Comparison of ENCODE assay signal across 1 cellular context in the genomic region with DNA sequence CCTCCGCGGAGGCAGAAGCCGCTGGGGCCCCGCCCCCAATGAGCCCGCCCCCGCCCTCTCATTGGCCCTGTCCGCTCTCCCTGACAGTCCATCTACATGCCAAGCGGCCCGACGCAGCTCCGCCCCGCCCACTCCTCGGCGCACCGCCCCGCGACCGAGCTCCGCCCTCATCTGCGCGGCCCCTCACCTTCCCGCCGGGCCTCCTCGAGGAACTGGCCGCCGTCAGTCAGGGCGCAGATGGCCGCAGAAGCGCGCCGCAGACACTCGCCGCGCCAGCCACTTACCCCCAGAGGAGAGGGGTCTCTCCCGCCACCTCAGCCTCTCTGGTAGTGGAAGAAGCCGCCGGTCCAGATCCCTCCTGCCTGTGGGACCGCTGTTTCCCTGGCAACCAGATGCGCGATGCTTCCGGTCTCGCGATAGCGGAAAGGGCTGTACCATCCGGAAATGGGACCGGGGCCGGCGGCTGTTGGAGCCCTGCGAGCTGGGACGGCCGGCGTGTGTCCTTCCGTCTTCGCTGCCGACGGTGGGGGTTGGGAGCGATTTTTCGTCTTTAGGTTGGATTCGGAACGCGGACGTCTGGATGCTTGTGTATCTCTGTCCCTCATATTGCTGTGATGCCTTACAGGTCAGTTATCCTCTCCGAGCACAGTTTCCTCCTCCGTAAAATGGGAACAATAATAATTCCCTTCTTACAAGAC.
TF ChIP-seq lines count a peak whose summit lies in the region.

A gene (minus strand): TSS at position 401 of the 698 bp plus-strand sequence. CDS start 6,317 bp downstream, outside the sequence.

TF ChIP-seq in K562, 482 proteins besides CTCF, POLR2A, EP300 and RAD21 (continued from another document and continues in another):
- TF ChIP-seq, protein P1, sequence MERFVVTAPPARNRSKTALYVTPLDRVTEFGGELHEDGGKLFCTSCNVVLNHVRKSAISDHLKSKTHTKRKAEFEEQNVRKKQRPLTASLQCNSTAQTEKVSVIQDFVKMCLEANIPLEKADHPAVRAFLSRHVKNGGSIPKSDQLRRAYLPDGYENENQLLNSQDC (CRISPR knock-in tag; IDR thresholded peaks at IDR 0.05) = no peak
- TF ChIP-seq MCM3 (IDR thresholded peaks at IDR 0.05) = no peak
- TF ChIP-seq PHF20 (IDR thresholded peaks at IDR 0.05; ENCODE audit: partially characterized antibody) = peak; percentile 83
- TF ChIP-seq TBP (optimal IDR thresholded peaks at IDR 0.05; ENCODE audit: low read depth, low read length) = peak; percentile 73
- TF ChIP-seq HOXB6 (CRISPR knock-in tag; IDR thresholded peaks at IDR 0.05; ENCODE audit: borderline replicate concordance) = no peak
- TF ChIP-seq MAZ (CRISPR knock-in tag; conservative IDR thresholded peaks at IDR 0.05 in 1 of 2, IDR thresholded peaks at IDR 0.05 in 1 of 2) = peak; percentile 47 to 63; a peak in 3 of 4 replicates
- no peak for TF ChIP-seq ZNF436 (CRISPR knock-in tag; IDR thresholded peaks at IDR 0.05)
- TF ChIP-seq IFI16 (CRISPR knock-in tag; IDR thresholded peaks at IDR 0.05) = no peak
- TF ChIP-seq, protein P2, sequence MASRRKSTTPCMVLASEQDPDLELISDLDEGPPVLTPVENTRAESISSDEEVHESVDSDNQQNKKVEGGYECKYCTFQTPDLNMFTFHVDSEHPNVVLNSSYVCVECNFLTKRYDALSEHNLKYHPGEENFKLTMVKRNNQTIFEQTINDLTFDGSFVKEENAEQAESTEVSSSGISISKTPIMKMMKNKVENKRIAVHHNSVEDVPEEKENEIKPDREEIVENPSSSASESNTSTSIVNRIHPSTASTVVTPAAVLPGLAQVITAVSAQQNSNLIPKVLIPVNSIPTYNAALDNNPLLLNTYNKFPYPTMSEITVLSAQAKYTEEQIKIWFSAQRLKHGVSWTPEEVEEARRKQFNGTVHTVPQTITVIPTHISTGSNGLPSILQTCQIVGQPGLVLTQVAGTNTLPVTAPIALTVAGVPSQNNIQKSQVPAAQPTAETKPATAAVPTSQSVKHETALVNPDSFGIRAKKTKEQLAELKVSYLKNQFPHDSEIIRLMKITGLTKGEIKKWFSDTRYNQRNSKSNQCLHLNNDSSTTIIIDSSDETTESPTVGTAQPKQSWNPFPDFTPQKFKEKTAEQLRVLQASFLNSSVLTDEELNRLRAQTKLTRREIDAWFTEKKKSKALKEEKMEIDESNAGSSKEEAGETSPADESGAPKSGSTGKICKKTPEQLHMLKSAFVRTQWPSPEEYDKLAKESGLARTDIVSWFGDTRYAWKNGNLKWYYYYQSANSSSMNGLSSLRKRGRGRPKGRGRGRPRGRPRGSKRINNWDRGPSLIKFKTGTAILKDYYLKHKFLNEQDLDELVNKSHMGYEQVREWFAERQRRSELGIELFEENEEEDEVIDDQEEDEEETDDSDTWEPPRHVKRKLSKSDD (conservative IDR thresholded peaks at IDR 0.05; ENCODE audit: low read length) = peak; percentile 95
- TF ChIP-seq SIRT6 (IDR thresholded peaks at IDR 0.05; ENCODE audit: low read depth, low read length) = no peak
- TF ChIP-seq CEBPB (tag; IDR thresholded peaks at IDR 0.05) = no peak
- TF ChIP-seq, protein P3, sequence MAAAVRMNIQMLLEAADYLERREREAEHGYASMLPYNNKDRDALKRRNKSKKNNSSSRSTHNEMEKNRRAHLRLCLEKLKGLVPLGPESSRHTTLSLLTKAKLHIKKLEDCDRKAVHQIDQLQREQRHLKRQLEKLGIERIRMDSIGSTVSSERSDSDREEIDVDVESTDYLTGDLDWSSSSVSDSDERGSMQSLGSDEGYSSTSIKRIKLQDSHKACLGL (CRISPR knock-in tag; IDR thresholded peaks at IDR 0.05; ENCODE audit: borderline replicate concordance, poor library complexity, severe bottlenecking) = no peak
- TF ChIP-seq GATAD2B (IDR thresholded peaks at IDR 0.05; ENCODE audit: borderline replicate concordance) = no peak
- no peak for TF ChIP-seq NFIX (CRISPR knock-in tag; IDR thresholded peaks at IDR 0.05; ENCODE audit: low read depth)
- peak; percentile 40 for TF ChIP-seq SP2 (IDR thresholded peaks at IDR 0.05; ENCODE audit: extremely low read depth, low read depth, low read length, poor library complexity, severe bottlenecking)
- TF ChIP-seq TCF7L2 (IDR thresholded peaks at IDR 0.05; ENCODE audit: low read depth, low read length) = peak; percentile 92
- TF ChIP-seq ESRRA (IDR thresholded peaks at IDR 0.05; ENCODE audit: borderline replicate concordance, low read depth) = peak; percentile 68; the same call in 1 of the 2 replicates
- peak; percentile 27 for TF ChIP-seq MYC (IDR thresholded peaks at IDR 0.05; ENCODE audit: low read depth, low read length)
- TF ChIP-seq MYC (CRISPR knock-in tag; IDR thresholded peaks at IDR 0.05; ENCODE audit: borderline replicate concordance, low read depth) = no peak
- no peak for TF ChIP-seq HDGF (IDR thresholded peaks at IDR 0.05)
- TF ChIP-seq, protein P4, sequence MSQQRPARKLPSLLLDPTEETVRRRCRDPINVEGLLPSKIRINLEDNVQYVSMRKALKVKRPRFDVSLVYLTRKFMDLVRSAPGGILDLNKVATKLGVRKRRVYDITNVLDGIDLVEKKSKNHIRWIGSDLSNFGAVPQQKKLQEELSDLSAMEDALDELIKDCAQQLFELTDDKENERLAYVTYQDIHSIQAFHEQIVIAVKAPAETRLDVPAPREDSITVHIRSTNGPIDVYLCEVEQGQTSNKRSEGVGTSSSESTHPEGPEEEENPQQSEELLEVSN (IDR thresholded peaks at IDR 0.05; ENCODE audit: borderline replicate concordance in 1 of 2, extremely low read depth in 1 of 2, insufficient read depth in 1 of 2, insufficient read length in 1 of 2, low read depth in 1 of 2, low read length in 1 of 2, poor library complexity in 1 of 2, severe bottlenecking in 1 of 2) = peak; percentile 37 to 67
- TF ChIP-seq ZFX (CRISPR knock-in tag; IDR thresholded peaks at IDR 0.05) = peak; percentile 66
- TF ChIP-seq CBFA2T3 (IDR thresholded peaks at IDR 0.05) = no peak
- TF ChIP-seq, protein P5, sequence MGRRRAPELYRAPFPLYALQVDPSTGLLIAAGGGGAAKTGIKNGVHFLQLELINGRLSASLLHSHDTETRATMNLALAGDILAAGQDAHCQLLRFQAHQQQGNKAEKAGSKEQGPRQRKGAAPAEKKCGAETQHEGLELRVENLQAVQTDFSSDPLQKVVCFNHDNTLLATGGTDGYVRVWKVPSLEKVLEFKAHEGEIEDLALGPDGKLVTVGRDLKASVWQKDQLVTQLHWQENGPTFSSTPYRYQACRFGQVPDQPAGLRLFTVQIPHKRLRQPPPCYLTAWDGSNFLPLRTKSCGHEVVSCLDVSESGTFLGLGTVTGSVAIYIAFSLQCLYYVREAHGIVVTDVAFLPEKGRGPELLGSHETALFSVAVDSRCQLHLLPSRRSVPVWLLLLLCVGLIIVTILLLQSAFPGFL (CRISPR knock-in tag; IDR thresholded peaks at IDR 0.05) = no peak
- TF ChIP-seq MBD2 (IDR thresholded peaks at IDR 0.05; ENCODE audit: borderline replicate concordance, low read depth) = peak; percentile 87
- TF ChIP-seq MTA1 (IDR thresholded peaks at IDR 0.05; ENCODE audit: borderline replicate concordance) = no peak
- TF ChIP-seq, protein P6, sequence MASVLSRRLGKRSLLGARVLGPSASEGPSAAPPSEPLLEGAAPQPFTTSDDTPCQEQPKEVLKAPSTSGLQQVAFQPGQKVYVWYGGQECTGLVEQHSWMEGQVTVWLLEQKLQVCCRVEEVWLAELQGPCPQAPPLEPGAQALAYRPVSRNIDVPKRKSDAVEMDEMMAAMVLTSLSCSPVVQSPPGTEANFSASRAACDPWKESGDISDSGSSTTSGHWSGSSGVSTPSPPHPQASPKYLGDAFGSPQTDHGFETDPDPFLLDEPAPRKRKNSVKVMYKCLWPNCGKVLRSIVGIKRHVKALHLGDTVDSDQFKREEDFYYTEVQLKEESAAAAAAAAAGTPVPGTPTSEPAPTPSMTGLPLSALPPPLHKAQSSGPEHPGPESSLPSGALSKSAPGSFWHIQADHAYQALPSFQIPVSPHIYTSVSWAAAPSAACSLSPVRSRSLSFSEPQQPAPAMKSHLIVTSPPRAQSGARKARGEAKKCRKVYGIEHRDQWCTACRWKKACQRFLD (CRISPR knock-in tag; IDR thresholded peaks at IDR 0.05) = peak; percentile 52; the same call in 1 of the 2 replicates
- TF ChIP-seq MXI1 (IDR thresholded peaks at IDR 0.05; ENCODE audit: low read depth, low read length) = peak; percentile 91
- no peak for TF ChIP-seq ZNF583 (CRISPR knock-in tag; IDR thresholded peaks at IDR 0.05)
- TF ChIP-seq SIN3A (IDR thresholded peaks at IDR 0.05; ENCODE audit: borderline replicate concordance in 2 of 2, control insufficient read depth in 1 of 2, low read depth in 2 of 2, low read length in 2 of 2) = peak; percentile 87 to 89; a peak in 3 of 4 replicates
- TF ChIP-seq, protein P7, sequence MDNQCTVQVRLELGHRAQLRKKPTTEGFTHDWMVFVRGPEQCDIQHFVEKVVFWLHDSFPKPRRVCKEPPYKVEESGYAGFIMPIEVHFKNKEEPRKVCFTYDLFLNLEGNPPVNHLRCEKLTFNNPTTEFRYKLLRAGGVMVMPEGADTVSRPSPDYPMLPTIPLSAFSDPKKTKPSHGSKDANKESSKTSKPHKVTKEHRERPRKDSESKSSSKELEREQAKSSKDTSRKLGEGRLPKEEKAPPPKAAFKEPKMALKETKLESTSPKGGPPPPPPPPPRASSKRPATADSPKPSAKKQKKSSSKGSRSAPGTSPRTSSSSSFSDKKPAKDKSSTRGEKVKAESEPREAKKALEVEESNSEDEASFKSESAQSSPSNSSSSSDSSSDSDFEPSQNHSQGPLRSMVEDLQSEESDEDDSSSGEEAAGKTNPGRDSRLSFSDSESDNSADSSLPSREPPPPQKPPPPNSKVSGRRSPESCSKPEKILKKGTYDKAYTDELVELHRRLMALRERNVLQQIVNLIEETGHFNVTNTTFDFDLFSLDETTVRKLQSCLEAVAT (IDR thresholded peaks at IDR 0.05) = no peak
- TF ChIP-seq POLR2H (tag; IDR thresholded peaks at IDR 0.05; ENCODE audit: low read depth) = peak; percentile 42; the same call in 1 of the 2 replicates
- no peak for TF ChIP-seq TFAM (CRISPR knock-in tag; conservative IDR thresholded peaks at IDR 0.05)
- TF ChIP-seq RFX7 (CRISPR knock-in tag; IDR thresholded peaks at IDR 0.05) = no peak
- TF ChIP-seq HNRNPLL (IDR thresholded peaks at IDR 0.05; ENCODE audit: low read depth, low read length, poor library complexity, severe bottlenecking) = peak; percentile 63
- no peak for TF ChIP-seq MTA2 (IDR thresholded peaks at IDR 0.05; ENCODE audit: low read depth)
- TF ChIP-seq ZNF311 (CRISPR knock-in tag; IDR thresholded peaks at IDR 0.05) = no peak
- no peak for TF ChIP-seq NELFE (IDR thresholded peaks at IDR 0.05; ENCODE audit: insufficient read depth, insufficient read length)
- TF ChIP-seq HDAC6 (IDR thresholded peaks at IDR 0.05; ENCODE audit: low read depth, low read length) = no peak
- TF ChIP-seq, protein P8, sequence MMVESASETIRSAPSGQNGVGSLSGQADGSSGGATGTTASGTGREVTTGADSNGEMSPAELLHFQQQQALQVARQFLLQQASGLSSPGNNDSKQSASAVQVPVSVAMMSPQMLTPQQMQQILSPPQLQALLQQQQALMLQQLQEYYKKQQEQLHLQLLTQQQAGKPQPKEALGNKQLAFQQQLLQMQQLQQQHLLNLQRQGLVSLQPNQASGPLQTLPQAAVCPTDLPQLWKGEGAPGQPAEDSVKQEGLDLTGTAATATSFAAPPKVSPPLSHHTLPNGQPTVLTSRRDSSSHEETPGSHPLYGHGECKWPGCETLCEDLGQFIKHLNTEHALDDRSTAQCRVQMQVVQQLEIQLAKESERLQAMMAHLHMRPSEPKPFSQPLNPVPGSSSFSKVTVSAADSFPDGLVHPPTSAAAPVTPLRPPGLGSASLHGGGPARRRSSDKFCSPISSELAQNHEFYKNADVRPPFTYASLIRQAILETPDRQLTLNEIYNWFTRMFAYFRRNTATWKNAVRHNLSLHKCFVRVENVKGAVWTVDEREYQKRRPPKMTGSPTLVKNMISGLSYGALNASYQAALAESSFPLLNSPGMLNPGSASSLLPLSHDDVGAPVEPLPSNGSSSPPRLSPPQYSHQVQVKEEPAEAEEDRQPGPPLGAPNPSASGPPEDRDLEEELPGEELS (CRISPR knock-in tag; IDR thresholded peaks at IDR 0.05; ENCODE audit: borderline replicate concordance) = no peak
- TF ChIP-seq PCBP2 (IDR thresholded peaks at IDR 0.05; ENCODE audit: low read depth, low read length, poor library complexity, severe bottlenecking) = no peak
- TF ChIP-seq PRPF4 (IDR thresholded peaks at IDR 0.05; ENCODE audit: insufficient read depth, low read depth, low read length, poor library complexity, severe bottlenecking) = no peak
- TF ChIP-seq SUPT5H (IDR thresholded peaks at IDR 0.05) = peak; percentile 60
- no peak for TF ChIP-seq ZNF707 (CRISPR knock-in tag; conservative IDR thresholded peaks at IDR 0.05)
- peak; percentile 71 for TF ChIP-seq TAF1 (IDR thresholded peaks at IDR 0.05; ENCODE audit: control insufficient read depth, extremely low read depth, insufficient read depth, low read length, severe bottlenecking)
- TF ChIP-seq CHD1 (IDR thresholded peaks at IDR 0.05; ENCODE audit: low read length) = no peak
- TF ChIP-seq EGR1 (conservative IDR thresholded peaks at IDR 0.05) = peak; percentile 39; the same call in 1 of the 2 replicates
- no peak for TF ChIP-seq GATAD2A (IDR thresholded peaks at IDR 0.05)
- peak; percentile 83 for TF ChIP-seq GABPB1 (CRISPR knock-in tag; IDR thresholded peaks at IDR 0.05)
- TF ChIP-seq RFX5 (IDR thresholded peaks at IDR 0.05; ENCODE audit: low read depth, low read length) = no peak
- TF ChIP-seq ZBTB8A (IDR thresholded peaks at IDR 0.05; ENCODE audit: partially characterized antibody) = no peak
- no peak; the same call in 1 of the 2 replicates for TF ChIP-seq JUN (IDR thresholded peaks at IDR 0.05; ENCODE audit: borderline replicate concordance, low read depth, low read length)
- TF ChIP-seq JUN (CRISPR knock-in tag; IDR thresholded peaks at IDR 0.05; ENCODE audit: borderline replicate concordance) = no peak
- TF ChIP-seq, protein P9, sequence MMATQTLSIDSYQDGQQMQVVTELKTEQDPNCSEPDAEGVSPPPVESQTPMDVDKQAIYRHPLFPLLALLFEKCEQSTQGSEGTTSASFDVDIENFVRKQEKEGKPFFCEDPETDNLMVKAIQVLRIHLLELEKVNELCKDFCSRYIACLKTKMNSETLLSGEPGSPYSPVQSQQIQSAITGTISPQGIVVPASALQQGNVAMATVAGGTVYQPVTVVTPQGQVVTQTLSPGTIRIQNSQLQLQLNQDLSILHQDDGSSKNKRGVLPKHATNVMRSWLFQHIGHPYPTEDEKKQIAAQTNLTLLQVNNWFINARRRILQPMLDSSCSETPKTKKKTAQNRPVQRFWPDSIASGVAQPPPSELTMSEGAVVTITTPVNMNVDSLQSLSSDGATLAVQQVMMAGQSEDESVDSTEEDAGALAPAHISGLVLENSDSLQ (IDR thresholded peaks at IDR 0.05) = peak; percentile 95
- TF ChIP-seq YY1 (IDR thresholded peaks at IDR 0.05; ENCODE audit: borderline replicate concordance in 1 of 3, control insufficient read depth in 1 of 3, extremely low read depth in 1 of 3, insufficient read depth in 3 of 3, insufficient read length in 1 of 3, insufficient replicate concordance in 2 of 3, low read depth in 1 of 3, low read length in 2 of 3) = peak in 2 of 3 experiments; percentile 53 to 76
- TF ChIP-seq, protein P10, sequence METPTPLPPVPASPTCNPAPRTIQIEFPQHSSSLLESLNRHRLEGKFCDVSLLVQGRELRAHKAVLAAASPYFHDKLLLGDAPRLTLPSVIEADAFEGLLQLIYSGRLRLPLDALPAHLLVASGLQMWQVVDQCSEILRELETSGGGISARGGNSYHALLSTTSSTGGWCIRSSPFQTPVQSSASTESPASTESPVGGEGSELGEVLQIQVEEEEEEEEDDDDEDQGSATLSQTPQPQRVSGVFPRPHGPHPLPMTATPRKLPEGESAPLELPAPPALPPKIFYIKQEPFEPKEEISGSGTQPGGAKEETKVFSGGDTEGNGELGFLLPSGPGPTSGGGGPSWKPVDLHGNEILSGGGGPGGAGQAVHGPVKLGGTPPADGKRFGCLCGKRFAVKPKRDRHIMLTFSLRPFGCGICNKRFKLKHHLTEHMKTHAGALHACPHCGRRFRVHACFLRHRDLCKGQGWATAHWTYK (CRISPR knock-in tag; IDR thresholded peaks at IDR 0.05) = peak; percentile 40; the same call in 1 of the 2 replicates
